1 cellular context compared by ENCODE assay signal in the genomic region with DNA sequence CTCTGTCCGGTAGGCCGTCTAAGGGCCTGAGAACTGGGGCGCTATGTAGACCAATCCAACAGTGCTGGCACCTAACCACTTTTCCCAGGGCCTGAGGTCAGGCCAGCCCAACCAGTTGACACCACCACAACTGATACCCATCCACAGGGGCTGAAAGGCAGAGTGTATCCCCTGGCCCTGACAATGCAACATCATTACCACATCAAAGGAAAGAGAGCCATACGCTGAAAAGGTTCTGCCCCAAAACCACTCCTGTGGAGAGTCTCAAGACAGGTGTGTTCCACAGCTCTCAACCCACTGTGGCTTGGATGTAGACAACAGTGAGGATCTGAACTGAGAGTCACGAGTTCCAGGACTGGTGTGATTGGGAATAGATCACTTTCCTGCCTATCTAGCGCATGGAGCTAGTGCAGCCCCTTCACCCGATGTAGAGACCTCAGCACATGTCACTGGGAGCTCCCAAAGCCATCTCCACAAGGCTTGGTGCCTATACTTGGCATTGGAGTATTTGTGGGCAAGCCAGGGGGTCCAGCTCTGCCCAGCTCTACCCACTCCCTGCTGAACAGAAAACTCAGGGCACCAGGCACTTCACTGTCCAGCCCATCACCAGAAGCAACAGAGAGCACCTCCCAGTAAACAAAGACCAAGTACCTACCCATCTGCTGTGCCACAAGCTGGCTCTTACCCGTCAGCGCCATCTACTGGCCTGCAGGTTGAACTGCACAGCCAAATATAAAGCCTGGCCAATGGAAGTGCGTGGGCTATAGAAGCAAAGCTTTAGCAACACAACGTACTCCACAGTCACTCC.
TF ChIP-seq lines count a peak whose summit lies in the region.

No MANE protein-coding gene starts in this region.

TF ChIP-seq in H1, 55 proteins besides CTCF, POLR2A, EP300 and RAD21 (continued from another document):
- no peak for TF ChIP-seq CHD1 (IDR thresholded peaks at IDR 0.05; ENCODE audit: low read depth, low read length)
